ENCODE assay signal across 12 cellular contexts in genomic region chr4:8438743-8439142, GRCh38. TPM values are rescaled to one million over a fixed set of nuclear protein-coding genes. Genes with fewer than 3 reads are reported as not detected.
DNase-seq lines count a peak whose midpoint lies in the region; ATAC-seq and TF ChIP-seq lines count a peak whose summit lies in the region.
"Had no signal": no experiment of that assay in that cellular context is flagged by ENCODE, and none has a peak within 500 bp of the region (broad histone marks: within the 10 kb centered on the region; RNA-seq: fewer than 3 reads in every experiment).

No MANE protein-coding gene starts in this region.

- POLR2A ChIA-PET in T-cell (lab: Charles Lee): interaction anchor here in 1 of 2 donors (0.6 kb wide), 1 partner anchor 10 kb away, joined by 4 read pairs; no protein-coding TSS in a partner anchor

- CTCF ChIA-PET in T-cell (lab: Charles Lee): no interaction called here

- peaks cover 0 to 3% (median 0%) of the 10 kb centered on the region in 4 donors for H3K36me3 ChIP-seq in esophagus muscularis mucosa
- no peaks in the 10 kb centered on the region for H3K36me3 ChIP-seq in prostate gland
- H3K36me3 ChIP-seq in uterus: no peaks in the 10 kb centered on the region

- 67% methylated on average over 9 of the region's 11 CpGs for WGBS in esophagus muscularis mucosa
- 11% methylated on average over 11 of the region's 11 CpGs for WGBS in prostate gland

- H3K4me1 Mint-ChIP-seq in T-cell: peaks cover 83 to 95% (median 91%) of the 10 kb centered on the region in 3 donors

- no peak for TF ChIP-seq CTCF in esophagus muscularis mucosa (IDR thresholded peaks at IDR 0.05)
- TF ChIP-seq CTCF in prostate gland (IDR thresholded peaks at IDR 0.05): no peak
- no peak for TF ChIP-seq CTCF in uterus (IDR thresholded peaks at IDR 0.05)

- no peaks in the 10 kb centered on the region for H3K9me3 Mint-ChIP-seq in T-cell

- DNase-seq in DMS53 (lab: John Stamatoyannopoulos, UW) (peak; percentile 59), DMS53 treated with DMSO at 0.1 percent for 48 hours (lab: John Stamatoyannopoulos, UW; ENCODE audit: unreplicated experiment) (no peak), T-cell (no peak), esophagus muscularis mucosa (ENCODE audit: extremely low spot score) (no peak), prostate gland (ENCODE audit: low spot score) (peak; percentile 40), DMS153 (lab: John Stamatoyannopoulos, UW) (no peak), uterus (no peak)
- DNase-seq: NCI-H2029, SHP77 treated with DMSO at 0.1 percent for 48 hours had no signal

- H3K9me3 ChIP-seq in esophagus muscularis mucosa (no peaks in the 10 kb centered on the region), prostate gland (no peaks in the 10 kb centered on the region), uterus (no peaks in the 10 kb centered on the region)

- H3K27me3 ChIP-seq in esophagus muscularis mucosa (no peaks in the 10 kb centered on the region), prostate gland (replicated peaks; ENCODE audit: insufficient read depth) (no peaks in the 10 kb centered on the region), uterus (no peaks in the 10 kb centered on the region)

- peaks cover 55 to 84% (median 80%) of the 10 kb centered on the region in 4 donors for H3K4me1 ChIP-seq in esophagus muscularis mucosa
- H3K4me1 ChIP-seq in prostate gland (replicated peaks): peaks cover 16% of the 10 kb centered on the region
- H3K4me1 ChIP-seq in uterus: peaks cover 0 to 14% of the 10 kb centered on the region in 2 donors

- TF ChIP-seq POLR2A in esophagus muscularis mucosa (IDR thresholded peaks at IDR 0.05; ENCODE audit: low read depth): no peak
- no peak for TF ChIP-seq POLR2A in prostate gland (IDR thresholded peaks at IDR 0.05)
- TF ChIP-seq POLR2A in uterus (IDR thresholded peaks at IDR 0.05): no peak

- peak overlapping the region; percentile 60 to 98 (median 93) for H3K4me3 Mint-ChIP-seq in T-cell
- H3K4me3 Mint-ChIP-seq: dendritic cell treated with granulocyte-macrophage colony-stimulating factor and Interleukin-4, amounts not matched to agents 40 ng/mL and 50 ng/mL, for 4 days had no signal

- peaks cover 0 to 2% of the 10 kb centered on the region in 2 donors for H3K27me3 Mint-ChIP-seq in T-cell
- H3K27me3 Mint-ChIP-seq: dendritic cell treated with granulocyte-macrophage colony-stimulating factor and Interleukin-4, amounts not matched to agents 40 ng/mL and 50 ng/mL, for 4 days had no signal

- H3K4me3 ChIP-seq in esophagus muscularis mucosa (no peak overlapping the region), prostate gland (peak overlapping the region; percentile 0 to 97), uterus (no peak overlapping the region)

- ATAC-seq in T-cell (replicated peaks in 1 of 4) (no peak), HG03108 (IDR thresholded peaks at IDR 0.05; ENCODE audit: unreplicated experiment) (no peak)

- H3K27ac ChIP-seq in esophagus muscularis mucosa (replicated peaks in 1 of 4) (peak overlapping the region; percentile 10 to 93 (median 90)), prostate gland (peak overlapping the region; percentile 92 to 93), uterus (no peak overlapping the region)
- H3K27ac ChIP-seq: 22Rv1 had no signal

- intact Hi-C loops in esophagus muscularis mucosa (cut with DNase I) (no loop called here), prostate gland (cut with DNase I) (no loop called here), uterus (cut with DNase I; ENCODE audit: low total_unique reads) (no loop called here)

- H3K27ac Mint-ChIP-seq in T-cell: no peak overlapping the region
- H3K27ac Mint-ChIP-seq: dendritic cell treated with granulocyte-macrophage colony-stimulating factor and Interleukin-4, amounts not matched to agents 40 ng/mL and 50 ng/mL, for 4 days had no signal

- TF ChIP-seq EP300 in esophagus muscularis mucosa (IDR thresholded peaks at IDR 0.05): no peak

- H3K36me3 Mint-ChIP-seq in T-cell: no peaks in the 10 kb centered on the region

RNA-seq across cellular contexts. Expression of gene ACOX3, which starts 1.8 kb away (rescaled TPM):
- total RNA-seq in T-cell: 10 to 100 TPM in 4 of 5 donors, 1 to 10 TPM in 1; 9.4 to 20.7 (median 15.8) TPM
- 10 to 100 TPM; 32.0 to 77.2 (median 43.8) TPM for total RNA-seq in esophagus muscularis mucosa
- total RNA-seq in prostate gland: 10 to 100 TPM; 65.7 to 75.4 TPM
- 10 to 100 TPM; 17.9 to 31.1 (median 22.5) TPM for total RNA-seq in uterus

RNA-seq across cellular contexts. Expression of gene TRMT44, which starts 1.8 kb away (rescaled TPM):
- 10 to 100 TPM; 25.6 to 40.9 (median 35.3) TPM for total RNA-seq in T-cell
- 10 to 100 TPM; 14.6 to 21.6 (median 19.4) TPM for total RNA-seq in esophagus muscularis mucosa
- 10 to 100 TPM; 35.2 to 63.9 TPM for total RNA-seq in prostate gland
- total RNA-seq in uterus: 10 to 100 TPM in 3 of 4 donors, 1 to 10 TPM in 1; 3.3 to 38.8 (median 32.3) TPM

Comparison
In these comparisons a context has a peak if more than half of its experiments do, and no peak if none do; other contexts are left out.
1. DNase-seq: peak in DMS53 (single experiment) and prostate gland (single experiment); none in DMS53 treated with DMSO at 0.1 percent for 48 hours (single experiment), T-cell (0 of 34), esophagus muscularis mucosa (single experiment), DMS153 (single experiment) and uterus (0 of 2).
2. H3K27ac ChIP-seq: peak in esophagus muscularis mucosa (4 of 4) and prostate gland (2 of 2); none in uterus (0 of 2).
3. H3K4me3 ChIP-seq: peak in prostate gland (2 of 2); none in esophagus muscularis mucosa (0 of 4) and uterus (0 of 2).